Comparison of ENCODE assay signal across 13 cellular contexts in genomic region chr1:99749948-99750347, GRCh38. TPM values are rescaled to one million over a fixed set of nuclear protein-coding genes. Genes with fewer than 3 reads are reported as not detected.
DNase-seq lines count a peak whose midpoint lies in the region; ATAC-seq, FAIRE-seq and TF ChIP-seq lines count a peak whose summit lies in the region.
"Had no signal": no experiment of that assay in that cellular context is flagged by ENCODE, and none has a peak within 500 bp of the region (broad histone marks: within the 10 kb centered on the region; RNA-seq: fewer than 3 reads in every experiment).

No MANE protein-coding gene starts in this region.

- intact Hi-C loops in GM12878 (cut with micrococcal nuclease; ENCODE audit: unreplicated experiment), result no loop called here

- peak overlapping the region; percentile 89 for H3K4me2 ChIP-seq in GM12878 (ENCODE audit: control insufficient read depth, insufficient read depth)

- no peak for FAIRE-seq in GM12878 (lab: Jason Lieb, UNC)

- H3K27me3 Mint-ChIP-seq in osteocyte (ENCODE audit: unreplicated experiment), result no peaks in the 10 kb centered on the region

- POLR2A ChIA-PET in GM12878 (lab: Charles Lee), result interaction anchor here (1.0 to 2.6 kb wide), 3 partner anchors 8 to 16 kb away, joined by 3 to 10 read pairs (median 10); partner anchors contain the start of gene FRRS1

- WGBS in GM12878 (ENCODE audit: insufficient coverage, insufficient replicate concordance, low lambda C conversion rate, missing lambda C conversion rate), result 0% methylated on average over 2 of the region's 2 CpGs

- peak overlapping the region; percentile 38 for H3K27ac ChIP-seq in GM12878 (ENCODE audit: control insufficient read depth, insufficient read depth)
- H3K27ac ChIP-seq: right atrium auricular region had no signal

- RAD21 ChIA-PET in GM12878 (lab: Charles Lee; ENCODE audit: unreplicated experiment), result interaction anchor here (1.4 to 3.1 kb wide), 2 partner anchors 16 to 37 kb away, joined by 6 to 25 read pairs; partner anchors contain the start of gene FRRS1

- TF ChIP-seq CTCF in GM12878 (IDR thresholded peaks at IDR 0.05 in 2 of 3, conservative IDR thresholded peaks at IDR 0.05 in 1 of 3; ENCODE audit: control insufficient read depth in 2 of 3, extremely low read depth in 1 of 3, insufficient read depth in 1 of 3, low read depth in 3 of 3, low read length in 3 of 3), result no peak
- TF ChIP-seq CTCF in osteocyte (IDR thresholded peaks at IDR 0.05), result no peak

- peaks cover 2% of the 10 kb centered on the region; the same call in 1 of the 3 replicates for H3K9me3 ChIP-seq in GM12878 (replicated peaks; ENCODE audit: control insufficient read depth, insufficient read depth, low read length)
- H3K9me3 ChIP-seq: Caco-2, right atrium auricular region had no signal

- peaks cover 3 to 10% of the 10 kb centered on the region in 2 experiments for H3K36me3 ChIP-seq in GM12878 (ENCODE audit: control insufficient read depth in 2 of 2, insufficient read depth in 2 of 2, low read length in 1 of 2)
- H3K36me3 ChIP-seq: right atrium auricular region had no signal

- no peaks in the 10 kb centered on the region for H4K20me1 ChIP-seq in GM12878 (ENCODE audit: control insufficient read depth, insufficient read depth)

- TF ChIP-seq POLR2A in GM12878 (IDR thresholded peaks at IDR 0.05; ENCODE audit: low read depth, low read length), result no peak

- DNase-seq in GM12878 (ENCODE audit: low read depth, low spot score), result peak; percentile 78
- DNase-seq in T-helper 9 cell, result no peak
- DNase-seq in NCI-H1105 (lab: John Stamatoyannopoulos, UW), result no peak
- no peak for DNase-seq in ecto neural progenitor cell (ENCODE audit: low spot score)
- no peak for DNase-seq in osteocyte (ENCODE audit: extremely low spot score, unreplicated experiment)
- DNase-seq: Caco-2, cerebellar nuclear complex, foreskin melanocyte, NCI-H69 had no signal

- ATAC-seq in GM18870 (IDR thresholded peaks at IDR 0.05; ENCODE audit: unreplicated experiment), result peak; percentile 88
- peak; percentile 85 for ATAC-seq in GM21447 (IDR thresholded peaks at IDR 0.05; ENCODE audit: unreplicated experiment)
- ATAC-seq in HG03095 (IDR thresholded peaks at IDR 0.05; ENCODE audit: unreplicated experiment), result peak; percentile 79
- ATAC-seq in GM12878, result peak; percentile 90

- CTCF ChIA-PET in GM12878 (lab: Yijun Ruan, JAX), result interaction anchor here (1.2 to 1.7 kb wide), 4 partner anchors 16 to 40 kb away, joined by 3 to 10 read pairs (median 3); partner anchors contain the start of gene FRRS1

- no peaks in the 10 kb centered on the region for H3K27me3 ChIP-seq in GM12878 (replicated peaks in 1 of 2; ENCODE audit: control insufficient read depth in 2 of 2, insufficient read depth in 2 of 2, low read length in 1 of 2)
- H3K27me3 ChIP-seq: right atrium auricular region had no signal

- peak overlapping the region; percentile 37; the same call in 1 of the 2 replicates for H3K4me3 ChIP-seq in GM12878
- H3K4me3 ChIP-seq: right atrium auricular region had no signal

- H3K4me3 Mint-ChIP-seq in osteocyte (ENCODE audit: unreplicated experiment), result no peak overlapping the region

- no peak for TF ChIP-seq EP300 in GM12878 (IDR thresholded peaks at IDR 0.05; ENCODE audit: borderline replicate concordance in 1 of 2, control insufficient read depth in 1 of 2, low read depth in 2 of 2, low read length in 2 of 2)

- H3K36me3 Mint-ChIP-seq in osteocyte (ENCODE audit: unreplicated experiment), result no peaks in the 10 kb centered on the region

- in situ Hi-C loops in GM12878 (cut with MboI), result loop anchor here (25.0 kb wide), 2 partner anchors 1637 to 1838 kb away; partner anchors contain the start of gene DPYD

- BruUV-seq in GM12878 (replicated peaks; lab: Mats Ljungman, UMichigan), result no TSS peak

- SMC1A ChIA-PET in GM12878 (lab: Charles Lee; ENCODE audit: uncharacterized antibody, unreplicated experiment), result interaction anchor here (0.6 to 2.8 kb wide), 8 partner anchors 11 to 1511 kb away, joined by 3 to 21 read pairs (median 8); partner anchors contain the start of gene FRRS1

- no peak for TF ChIP-seq RAD21 in GM12878 (IDR thresholded peaks at IDR 0.05; ENCODE audit: insufficient read depth, low read depth, low read length)

- peaks cover 41% of the 10 kb centered on the region for H3K79me2 ChIP-seq in GM12878 (ENCODE audit: control insufficient read depth, insufficient read depth, low read length)

- H3K9ac ChIP-seq in GM12878 (ENCODE audit: control insufficient read depth, insufficient read depth, low read length), result no peak overlapping the region

- peaks cover 32% of the 10 kb centered on the region for H3K4me1 ChIP-seq in GM12878 (ENCODE audit: control insufficient read depth, insufficient read depth, low read length)
- H3K4me1 ChIP-seq: Caco-2, right atrium auricular region had no signal

- no peak overlapping the region for H3K27ac Mint-ChIP-seq in osteocyte (ENCODE audit: unreplicated experiment)

- H3K4me1 Mint-ChIP-seq in osteocyte (ENCODE audit: unreplicated experiment), result peaks cover 3% of the 10 kb centered on the region

- H3K9me3 Mint-ChIP-seq in osteocyte (ENCODE audit: unreplicated experiment), result no peaks in the 10 kb centered on the region

- no peak overlapping the region for H2AFZ ChIP-seq in GM12878 (ENCODE audit: control insufficient read depth, low read depth, low read length)

TF ChIP-seq in GM12878, 131 proteins besides CTCF, POLR2A, EP300 and RAD21 (continues in another document):
- TF ChIP-seq CBFB (IDR thresholded peaks at IDR 0.05; ENCODE audit: low read depth) (peak; percentile 64; the same call in 1 of the 2 replicates), ATF3 (IDR thresholded peaks at IDR 0.05; ENCODE audit: borderline replicate concordance, extremely low read depth, low read depth, low read length) (no peak), ZNF207 (IDR thresholded peaks at IDR 0.05; ENCODE audit: borderline replicate concordance) (0 out of 2 replicates have a peak, but pooled peaks have one; percentile 29), REST (IDR thresholded peaks at IDR 0.05; ENCODE audit: low read depth, low read length) (no peak), EZH2 (IDR thresholded peaks at IDR 0.05; ENCODE audit: borderline replicate concordance, control insufficient read depth, low read depth, low read length) (no peak), PAX8 (IDR thresholded peaks at IDR 0.05) (no peak), KDM1A (IDR thresholded peaks at IDR 0.05; ENCODE audit: borderline replicate concordance) (no peak), PAX5 (IDR thresholded peaks at IDR 0.05; ENCODE audit: borderline replicate concordance, low read depth, low read length) (no peak), ZZZ3 (IDR thresholded peaks at IDR 0.05; ENCODE audit: control insufficient read depth, insufficient read length, low read depth) (no peak), JUND (IDR thresholded peaks at IDR 0.05; ENCODE audit: low read depth, low read length) (no peak), TAF1 (IDR thresholded peaks at IDR 0.05; ENCODE audit: borderline replicate concordance, low read depth, low read length) (no peak)

RNA-seq across cellular contexts. Expression of gene FRRS1, which starts 16.5 kb away (rescaled TPM):
- 113 and 114 TPM in 2 replicates for total RNA-seq in GM12878 (2013; cell fraction: nucleolus; rRNA removed)
- total RNA-seq in GM12878 (2014; rRNA removed), result 12.6 and 15.1 TPM in 2 replicates
- total RNA-seq in GM12878 (2014; rRNA removed; fragmentation: Illumina TruSeq; extraction: Trizol), result 16.1 and 17.1 TPM in 2 replicates
- total RNA-seq in GM12878 (2021), result 10.4 and 10.7 TPM in 2 replicates
- polyA plus RNA-seq in GM12878 (2011; ENCODE audit: low read depth), result 1.9 TPM
- polyA plus RNA-seq in GM12878 (2011; rRNA removed), result 18.9 and 25.0 TPM in 2 replicates
- 9.4 and 12.2 TPM in 2 replicates for polyA plus RNA-seq in GM12878 (2011; cell fraction: cytosol; rRNA removed)
- polyA plus RNA-seq in GM12878 (2011; cell fraction: nucleus; rRNA removed), result 15.1 and 15.7 TPM in 2 replicates
- 3.1 and 4.8 TPM in 2 replicates for polyA plus RNA-seq in GM12878 (2012)
- 8.3 and 10.7 TPM in 2 replicates for polyA plus RNA-seq in GM12878 (2014; fragmentation: Illumina TruSeq; extraction: Trizol)
- under 1 TPM; 0.22 to 0.55 TPM for polyA plus RNA-seq in GM12878 (2014; fragmentation: Nextera tagmentation; extraction: Ambion mirVana)
- polyA plus RNA-seq in GM12878 (2014; rRNA removed), result 6.5 and 7.6 TPM in 2 replicates
- polyA plus RNA-seq in GM12878 (2016; fragmentation: Nextera tagmentation; extraction: Ambion mirVana), result 1 to 10 TPM in 1 of 2 experiments, under 1 TPM in 1; 0.13 to 1.1 TPM
- 56.5 and 65.2 TPM in 2 replicates for polyA minus RNA-seq in GM12878 (2011; rRNA and poly(A)+ RNA removed)
- 12.3 and 15.0 TPM in 2 replicates for polyA minus RNA-seq in GM12878 (2011; cell fraction: cytosol; rRNA and poly(A)+ RNA removed)
- polyA minus RNA-seq in GM12878 (2011; cell fraction: nucleus; rRNA and poly(A)+ RNA removed), result 21.4 and 23.7 TPM in 2 replicates
- 4.3 TPM in 2 replicates for total RNA-seq in osteocyte
